1 cellular context compared by ENCODE assay signal in genomic region chr6:108968325-108968724, GRCh38.
TF ChIP-seq lines count a peak whose summit lies in the region.

No MANE protein-coding gene starts in this region.

TF ChIP-seq in HEK293, 187 proteins besides CTCF, POLR2A, EP300 and RAD21 (continued from another document):
- TF ChIP-seq TSHZ1 (tag by site-specific recombination; IDR thresholded peaks at IDR 0.05; ENCODE audit: borderline replicate concordance) (no peak), ZBTB20 (tag by site-specific recombination; IDR thresholded peaks at IDR 0.05) (no peak)
